ENCODE assay signal across 11 cellular contexts in the genomic region with DNA sequence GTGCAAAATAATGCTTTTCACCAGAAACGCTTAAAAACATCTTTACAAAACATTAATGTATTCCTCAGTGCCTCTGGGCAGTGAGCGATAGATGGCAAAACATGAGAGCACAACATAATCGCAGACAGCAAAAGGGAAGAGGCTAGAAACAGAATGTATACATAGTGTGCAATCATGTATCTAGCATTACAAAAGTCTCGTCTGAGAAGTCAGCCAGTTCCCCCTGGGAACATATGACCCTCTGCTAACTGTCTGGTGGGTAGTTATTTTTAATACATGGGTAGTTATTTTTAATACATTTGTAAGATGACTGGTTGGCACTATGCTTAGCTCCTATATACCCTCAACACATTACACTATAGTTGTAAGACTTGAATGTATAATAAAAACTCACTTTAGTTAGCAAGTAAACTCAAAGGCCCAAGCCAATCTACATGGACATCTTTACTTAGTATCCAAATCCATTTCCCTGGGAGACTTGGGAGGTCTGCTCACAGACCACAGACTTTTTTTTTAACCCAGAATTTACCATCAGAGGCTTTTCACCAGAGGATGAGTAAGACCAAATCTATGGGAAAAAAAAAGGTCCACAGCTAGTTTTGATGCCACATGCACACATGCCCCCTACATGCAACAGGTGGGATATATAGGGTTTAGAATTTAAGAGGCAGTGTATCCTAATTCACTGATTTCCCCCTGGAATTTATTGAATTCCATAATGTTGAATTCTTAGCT.
DNase-seq lines count a peak whose midpoint lies in the region; ATAC-seq and TF ChIP-seq lines count a peak whose summit lies in the region.
"Had no signal": no experiment of that assay in that cellular context is flagged by ENCODE, and none has a peak within 500 bp of the region (broad histone marks: within the 10 kb centered on the region; RNA-seq: fewer than 3 reads in every experiment).

No MANE protein-coding gene starts in this region.

- peaks cover 7% of the 10 kb centered on the region for H3K36me3 Mint-ChIP-seq in activated CD8-positive, alpha-beta T cell treated with anti-CD3 and anti-CD28 coated beads for 36 hours (ENCODE audit: low read depth)
- H3K36me3 Mint-ChIP-seq in activated CD8-positive, alpha-beta T cell treated with anti-CD3 and anti-CD28 coated beads, Interleukin-2, amount 10 ng/mL, durations not matched to agents 7 days and 5 days (ENCODE audit: low read depth), result peaks cover 7% of the 10 kb centered on the region
- no peaks in the 10 kb centered on the region for H3K36me3 Mint-ChIP-seq in natural killer cell treated with Interleukin-12 subunit alpha and Interleukin-12 subunit beta and Interleukin-15 and Interleukin-18, amount 100 ng/mL, for 72 hours

- BruUV-seq in PC-3 (replicated peaks; lab: Mats Ljungman, UMichigan), result no TSS peak

- H3K9me3 ChIP-seq in PC-3 (ENCODE audit: low read length) (no peaks in the 10 kb centered on the region), smooth muscle cell (replicated peaks; ENCODE audit: low read depth) (no peaks in the 10 kb centered on the region)

- intact Hi-C loops in activated CD8-positive, alpha-beta T cell treated with anti-CD3 and anti-CD28 coated beads for 36 hours (cut with micrococcal nuclease), result no loop called here
- intact Hi-C loops in PC-3 (cut with micrococcal nuclease), result no loop called here

- H3K9ac ChIP-seq in PC-3 (ENCODE audit: low read length) (no peak overlapping the region), smooth muscle cell (ENCODE audit: low read depth) (no peak overlapping the region)

- DNase-seq in activated CD8-positive, alpha-beta T cell treated with anti-CD3 and anti-CD28 coated beads for 36 hours, result no peak
- DNase-seq in activated CD8-positive, alpha-beta T cell treated with anti-CD3 and anti-CD28 coated beads, Interleukin-2, amount 10 ng/mL, durations not matched to agents 7 days and 5 days, result no peak
- DNase-seq in PC-3 (peak; percentile 5), fibroblast of peridontal ligament (ENCODE audit: extremely low read depth) (peak; percentile 66), smooth muscle cell (lab: John Stamatoyannopoulos, UW; ENCODE audit: unreplicated experiment) (no peak), occipital lobe (lab: John Stamatoyannopoulos, UW) (no peak)
- no peak for DNase-seq in natural killer cell treated with Interleukin-12 subunit alpha and Interleukin-12 subunit beta and Interleukin-15 and Interleukin-18, amount 100 ng/mL, for 72 hours (ENCODE audit: low spot score)
- DNase-seq: activated CD4-positive, alpha-beta T cell treated with anti-CD3 and anti-CD28 coated beads for 1 hour; KBM-7 had no signal

- peaks cover 9% of the 10 kb centered on the region for H3K4me1 Mint-ChIP-seq in activated CD8-positive, alpha-beta T cell treated with anti-CD3 and anti-CD28 coated beads for 36 hours (ENCODE audit: low read depth)
- no peaks in the 10 kb centered on the region for H3K4me1 Mint-ChIP-seq in activated CD8-positive, alpha-beta T cell treated with anti-CD3 and anti-CD28 coated beads, Interleukin-2, amount 10 ng/mL, durations not matched to agents 7 days and 5 days (ENCODE audit: low read depth)
- peaks cover 9 to 25% of the 10 kb centered on the region in 2 donors for H3K4me1 Mint-ChIP-seq in natural killer cell treated with Interleukin-12 subunit alpha and Interleukin-12 subunit beta and Interleukin-15 and Interleukin-18, amount 100 ng/mL, for 72 hours (ENCODE audit: low read depth in 2 of 2)

- no peak for ATAC-seq in activated CD8-positive, alpha-beta T cell treated with anti-CD3 and anti-CD28 coated beads for 36 hours
- ATAC-seq in activated CD8-positive, alpha-beta T cell treated with anti-CD3 and anti-CD28 coated beads, Interleukin-2, amount 10 ng/mL, durations not matched to agents 7 days and 5 days, result no peak
- ATAC-seq in PC-3 (no peak), HG03095 (IDR thresholded peaks at IDR 0.05; ENCODE audit: unreplicated experiment) (no peak)
- no peak for ATAC-seq in natural killer cell treated with Interleukin-12 subunit alpha and Interleukin-12 subunit beta and Interleukin-15 and Interleukin-18, amount 100 ng/mL, for 72 hours

- H2AFZ ChIP-seq in PC-3 (ENCODE audit: low read length), result no peak overlapping the region
- no peak overlapping the region for H2AFZ ChIP-seq in smooth muscle cell (ENCODE audit: low read depth)

- H3K27ac Mint-ChIP-seq in activated CD8-positive, alpha-beta T cell treated with anti-CD3 and anti-CD28 coated beads for 36 hours, result no peak overlapping the region
- H3K27ac Mint-ChIP-seq in activated CD8-positive, alpha-beta T cell treated with anti-CD3 and anti-CD28 coated beads, Interleukin-2, amount 10 ng/mL, durations not matched to agents 7 days and 5 days, result no peak overlapping the region
- H3K27ac Mint-ChIP-seq in natural killer cell treated with Interleukin-12 subunit alpha and Interleukin-12 subunit beta and Interleukin-15 and Interleukin-18, amount 100 ng/mL, for 72 hours, result no peak overlapping the region

- H3K9me2 ChIP-seq in PC-3 (replicated peaks; ENCODE audit: low read length), result no peaks in the 10 kb centered on the region

- CTCF ChIA-PET in activated CD8-positive, alpha-beta T cell treated with anti-CD3 and anti-CD28 coated beads for 36 hours (lab: Charles Lee), result interaction anchor here (1.0 to 1.5 kb wide), 2 partner anchors 8 to 32 kb away, joined by 3 to 12 read pairs; no protein-coding TSS in a partner anchor
- CTCF ChIA-PET in activated CD8-positive, alpha-beta T cell treated with anti-CD3 and anti-CD28 coated beads, Interleukin-2, amount 10 ng/mL, durations not matched to agents 7 days and 5 days (lab: Charles Lee), result interaction anchor here (1.1 to 1.3 kb wide), 2 partner anchors 20 to 32 kb away, joined by 3 to 4 read pairs; no protein-coding TSS in a partner anchor
- CTCF ChIA-PET in PC-3 (lab: Charles Lee), result no interaction called here

- H3K4me2 ChIP-seq in PC-3 (ENCODE audit: low read length) (no peak overlapping the region), smooth muscle cell (peak overlapping the region; percentile 8)

- H3K79me2 ChIP-seq in PC-3 (ENCODE audit: low read length) (peaks cover 40% of the 10 kb centered on the region), smooth muscle cell (ENCODE audit: low read depth) (peaks cover 86% of the 10 kb centered on the region)

- H3K27me3 ChIP-seq in PC-3 (ENCODE audit: low read length), result no peaks in the 10 kb centered on the region
- no peaks in the 10 kb centered on the region for H3K27me3 ChIP-seq in smooth muscle cell (ENCODE audit: low read depth)
- H3K27me3 ChIP-seq: vagina had no signal

- H3K9me3 Mint-ChIP-seq in activated CD8-positive, alpha-beta T cell treated with anti-CD3 and anti-CD28 coated beads for 36 hours, result peaks cover 6% of the 10 kb centered on the region
- no peaks in the 10 kb centered on the region for H3K9me3 Mint-ChIP-seq in activated CD8-positive, alpha-beta T cell treated with anti-CD3 and anti-CD28 coated beads, Interleukin-2, amount 10 ng/mL, durations not matched to agents 7 days and 5 days (ENCODE audit: insufficient read depth)
- no peaks in the 10 kb centered on the region for H3K9me3 Mint-ChIP-seq in natural killer cell treated with Interleukin-12 subunit alpha and Interleukin-12 subunit beta and Interleukin-15 and Interleukin-18, amount 100 ng/mL, for 72 hours

- POLR2A ChIA-PET in activated CD8-positive, alpha-beta T cell treated with anti-CD3 and anti-CD28 coated beads for 36 hours (lab: Charles Lee), result no interaction called here
- POLR2A ChIA-PET in activated CD8-positive, alpha-beta T cell treated with anti-CD3 and anti-CD28 coated beads, Interleukin-2, amount 10 ng/mL, durations not matched to agents 7 days and 5 days (lab: Charles Lee), result no interaction called here
- POLR2A ChIA-PET in PC-3 (lab: Charles Lee; ENCODE audit: unreplicated experiment), result no interaction called here

- TF ChIP-seq CTCF in activated CD8-positive, alpha-beta T cell treated with anti-CD3 and anti-CD28 coated beads for 36 hours (IDR thresholded peaks at IDR 0.05), result peak; percentile 33
- TF ChIP-seq CTCF in PC-3 (conservative IDR thresholded peaks at IDR 0.05; ENCODE audit: low read depth, low read length) (peak; percentile 41; the same call in 1 of the 2 replicates), smooth muscle cell (IDR thresholded peaks at IDR 0.05; ENCODE audit: borderline replicate concordance, insufficient read depth, poor library complexity, severe bottlenecking) (peak; percentile 41)

- no peak overlapping the region for H3K4me3 Mint-ChIP-seq in activated CD8-positive, alpha-beta T cell treated with anti-CD3 and anti-CD28 coated beads for 36 hours
- no peak overlapping the region for H3K4me3 Mint-ChIP-seq in activated CD8-positive, alpha-beta T cell treated with anti-CD3 and anti-CD28 coated beads, Interleukin-2, amount 10 ng/mL, durations not matched to agents 7 days and 5 days
- no peak overlapping the region for H3K4me3 Mint-ChIP-seq in natural killer cell treated with Interleukin-12 subunit alpha and Interleukin-12 subunit beta and Interleukin-15 and Interleukin-18, amount 100 ng/mL, for 72 hours

- H3K4me1 ChIP-seq in PC-3 (ENCODE audit: insufficient read depth, low read length) (peaks cover 12% of the 10 kb centered on the region), smooth muscle cell (ENCODE audit: low read depth) (peaks cover 4% of the 10 kb centered on the region)

- no peak overlapping the region for H3K4me3 ChIP-seq in PC-3 (ENCODE audit: low read length)
- no peak overlapping the region for H3K4me3 ChIP-seq in smooth muscle cell
- H3K4me3 ChIP-seq: vagina had no signal

- WGBS in smooth muscle cell (ENCODE audit: low lambda C conversion rate), result 79% methylated on average over 4 of the region's 4 CpGs

- H4K20me1 ChIP-seq in PC-3 (ENCODE audit: low read length), result peaks cover 17% of the 10 kb centered on the region
- peaks cover 84% of the 10 kb centered on the region for H4K20me1 ChIP-seq in smooth muscle cell (ENCODE audit: low read depth)

- H3K27me3 Mint-ChIP-seq in activated CD8-positive, alpha-beta T cell treated with anti-CD3 and anti-CD28 coated beads for 36 hours, result no peaks in the 10 kb centered on the region
- no peaks in the 10 kb centered on the region for H3K27me3 Mint-ChIP-seq in activated CD8-positive, alpha-beta T cell treated with anti-CD3 and anti-CD28 coated beads, Interleukin-2, amount 10 ng/mL, durations not matched to agents 7 days and 5 days (ENCODE audit: low read depth)
- no peaks in the 10 kb centered on the region for H3K27me3 Mint-ChIP-seq in natural killer cell treated with Interleukin-12 subunit alpha and Interleukin-12 subunit beta and Interleukin-15 and Interleukin-18, amount 100 ng/mL, for 72 hours

- H3K36me3 ChIP-seq in PC-3 (ENCODE audit: low read depth, low read length) (no peaks in the 10 kb centered on the region), smooth muscle cell (ENCODE audit: low read depth) (no peaks in the 10 kb centered on the region)
- H3K36me3 ChIP-seq: vagina had no signal

- H3F3A ChIP-seq in PC-3 (ENCODE audit: low read length, unreplicated experiment) (no peaks in the 10 kb centered on the region), smooth muscle cell (ENCODE audit: low read depth) (peaks cover 6% of the 10 kb centered on the region)

- H3K27ac ChIP-seq in PC-3 (ENCODE audit: low read length) (no peak overlapping the region), smooth muscle cell (ENCODE audit: low read depth) (peak overlapping the region; percentile 25)
- H3K27ac ChIP-seq: vagina had no signal

Comparison
In these comparisons a context has a peak if more than half of its experiments do, and no peak if none do; other contexts are left out.
1. DNase-seq: peak in PC-3 (single experiment) and fibroblast of peridontal ligament (single experiment); none in activated CD8-positive, alpha-beta T cell treated with anti-CD3 and anti-CD28 coated beads for 36 hours (single experiment), activated CD8-positive, alpha-beta T cell treated with anti-CD3 and anti-CD28 coated beads, Interleukin-2, amount 10 ng/mL, durations not matched to agents 7 days and 5 days (single experiment), smooth muscle cell (single experiment), occipital lobe (single experiment) and natural killer cell treated with Interleukin-12 subunit alpha and Interleukin-12 subunit beta and Interleukin-15 and Interleukin-18, amount 100 ng/mL, for 72 hours (single experiment).
2. Peak in every context shown above with its lines, with median percentiles within 50 percentile points of each other: CTCF ChIP-seq.